ENCODE assay signal across 14 cellular contexts in the genomic region with DNA sequence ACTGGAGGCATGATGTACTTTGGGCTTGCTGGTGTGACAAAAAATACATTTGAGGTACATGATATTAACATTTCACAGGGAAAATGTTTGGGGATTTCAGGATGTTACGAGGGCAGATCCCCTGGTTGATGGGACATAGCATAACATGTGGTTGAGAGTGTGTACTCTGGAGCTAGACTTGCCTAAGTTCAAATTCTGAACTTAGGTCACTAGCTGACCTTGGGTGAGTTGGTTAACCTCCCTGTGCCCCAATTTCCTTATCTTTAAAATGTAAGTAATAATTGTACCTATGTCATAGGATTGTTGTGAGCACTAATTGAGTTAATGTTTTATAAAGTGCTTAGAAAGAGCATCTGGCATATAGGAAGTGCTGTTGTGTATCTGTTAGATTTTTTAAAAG.
DNase-seq lines count a peak whose midpoint lies in the region; ATAC-seq, FAIRE-seq and TF ChIP-seq lines count a peak whose summit lies in the region.
"Had no signal": no experiment of that assay in that cellular context is flagged by ENCODE, and none has a peak within 500 bp of the region (broad histone marks: within the 10 kb centered on the region; RNA-seq: fewer than 3 reads in every experiment).

No MANE protein-coding gene starts in this region.

- no peaks in the 10 kb centered on the region for H3K9me3 Mint-ChIP-seq in naive thymus-derived CD4-positive, alpha-beta T cell
- H3K9me3 Mint-ChIP-seq: HFFc6 had no signal

- H3K4me3 Mint-ChIP-seq in naive thymus-derived CD4-positive, alpha-beta T cell, result no peak overlapping the region
- H3K4me3 Mint-ChIP-seq: B cell, HFFc6 had no signal

- TF ChIP-seq CTCF in VCaP (conservative IDR thresholded peaks at IDR 0.05) (no peak), D721Med (IDR thresholded peaks at IDR 0.05; ENCODE audit: insufficient read depth, missing control alignments) (no peak)

- ATAC-seq in left lobe of liver (peak; percentile 94), HG03280 (IDR thresholded peaks at IDR 0.05; ENCODE audit: unreplicated experiment) (no peak)
- ATAC-seq in naive thymus-derived CD4-positive, alpha-beta T cell, result no peak
- ATAC-seq: HCT116 had no signal

- peak overlapping the region; percentile 15; the same call in 1 of the 2 replicates for H3K27ac ChIP-seq in VCaP
- no peak overlapping the region for H3K27ac ChIP-seq in naive thymus-derived CD4-positive, alpha-beta T cell (ENCODE audit: low read depth, low read length)
- H3K27ac ChIP-seq: BLaER1 treated with 17β-estradiol and CSF1 and Interleukin-3, amounts not matched to agents 10 nM and 100 nM had no signal

- POLR2A ChIA-PET in naive thymus-derived CD4-positive, alpha-beta T cell (lab: Charles Lee), result no interaction called here

- H3K9me3 ChIP-seq in naive thymus-derived CD4-positive, alpha-beta T cell (ENCODE audit: control insufficient read depth in 2 of 3, low read length in 3 of 3), result no peaks in the 10 kb centered on the region
- H3K9me3 ChIP-seq: BLaER1 treated with 17β-estradiol and CSF1 and Interleukin-3, amounts not matched to agents 10 nM and 100 nM; Caco-2 had no signal

- H3K4me1 Mint-ChIP-seq in naive thymus-derived CD4-positive, alpha-beta T cell, result peaks cover 0 to 3% (median 0%) of the 10 kb centered on the region in 7 donors
- H3K4me1 Mint-ChIP-seq: B cell had no signal

- no peak for FAIRE-seq in D721Med (lab: Jason Lieb, UNC)

- DNase-seq in left lobe of liver (ENCODE audit: low spot score), result no peak
- DNase-seq in naive thymus-derived CD4-positive, alpha-beta T cell, result no peak
- no peak for DNase-seq in D721Med (ENCODE audit: insufficient read length, low spot score)
- no peak for DNase-seq in SHP77 treated with DMSO at 0.1 percent for 48 hours (lab: John Stamatoyannopoulos, UW)
- DNase-seq: Caco-2, GF-D8, GOT3, H7, HFFc6 had no signal

- intact Hi-C loops in naive thymus-derived CD4-positive, alpha-beta T cell (cut with micrococcal nuclease), result no loop called here

- H3K36me3 Mint-ChIP-seq in naive thymus-derived CD4-positive, alpha-beta T cell, result peaks cover 15 to 50% (median 27%) of the 10 kb centered on the region in 5 donors

- no peaks in the 10 kb centered on the region for H3K4me1 ChIP-seq in naive thymus-derived CD4-positive, alpha-beta T cell (ENCODE audit: control insufficient read depth in 2 of 2, insufficient read depth in 2 of 2, low read length in 2 of 2)
- H3K4me1 ChIP-seq: BLaER1 treated with 17β-estradiol and CSF1 and Interleukin-3, amounts not matched to agents 10 nM and 100 nM; Caco-2 had no signal

- H3K27ac Mint-ChIP-seq in naive thymus-derived CD4-positive, alpha-beta T cell, result peak overlapping the region in 5 of 9 donors; percentile 23 to 75 (median 43)
- H3K27ac Mint-ChIP-seq: B cell, HFFc6 had no signal

- H3K4me3 ChIP-seq in naive thymus-derived CD4-positive, alpha-beta T cell (ENCODE audit: low read length), result no peak overlapping the region
- H3K4me3 ChIP-seq: BLaER1 treated with 17β-estradiol and CSF1 and Interleukin-3, amounts not matched to agents 10 nM and 100 nM had no signal

- H3K27me3 Mint-ChIP-seq in naive thymus-derived CD4-positive, alpha-beta T cell, result no peaks in the 10 kb centered on the region
- H3K27me3 Mint-ChIP-seq: B cell had no signal

- CTCF ChIA-PET in naive thymus-derived CD4-positive, alpha-beta T cell (lab: Charles Lee), result no interaction called here

- H3K36me3 ChIP-seq in naive thymus-derived CD4-positive, alpha-beta T cell (ENCODE audit: control insufficient read depth in 2 of 3, insufficient read depth in 3 of 3, low read length in 3 of 3), result peaks cover 9 to 83% (median 16%) of the 10 kb centered on the region in 3 experiments

- no peaks in the 10 kb centered on the region for H3K27me3 ChIP-seq in naive thymus-derived CD4-positive, alpha-beta T cell (ENCODE audit: control insufficient read depth in 2 of 2, insufficient read depth in 2 of 2, low read length in 2 of 2)
- H3K27me3 ChIP-seq: BLaER1 treated with 17β-estradiol and CSF1 and Interleukin-3, amounts not matched to agents 10 nM and 100 nM had no signal
